ENCODE assay signal across 8 cellular contexts in the genomic region with DNA sequence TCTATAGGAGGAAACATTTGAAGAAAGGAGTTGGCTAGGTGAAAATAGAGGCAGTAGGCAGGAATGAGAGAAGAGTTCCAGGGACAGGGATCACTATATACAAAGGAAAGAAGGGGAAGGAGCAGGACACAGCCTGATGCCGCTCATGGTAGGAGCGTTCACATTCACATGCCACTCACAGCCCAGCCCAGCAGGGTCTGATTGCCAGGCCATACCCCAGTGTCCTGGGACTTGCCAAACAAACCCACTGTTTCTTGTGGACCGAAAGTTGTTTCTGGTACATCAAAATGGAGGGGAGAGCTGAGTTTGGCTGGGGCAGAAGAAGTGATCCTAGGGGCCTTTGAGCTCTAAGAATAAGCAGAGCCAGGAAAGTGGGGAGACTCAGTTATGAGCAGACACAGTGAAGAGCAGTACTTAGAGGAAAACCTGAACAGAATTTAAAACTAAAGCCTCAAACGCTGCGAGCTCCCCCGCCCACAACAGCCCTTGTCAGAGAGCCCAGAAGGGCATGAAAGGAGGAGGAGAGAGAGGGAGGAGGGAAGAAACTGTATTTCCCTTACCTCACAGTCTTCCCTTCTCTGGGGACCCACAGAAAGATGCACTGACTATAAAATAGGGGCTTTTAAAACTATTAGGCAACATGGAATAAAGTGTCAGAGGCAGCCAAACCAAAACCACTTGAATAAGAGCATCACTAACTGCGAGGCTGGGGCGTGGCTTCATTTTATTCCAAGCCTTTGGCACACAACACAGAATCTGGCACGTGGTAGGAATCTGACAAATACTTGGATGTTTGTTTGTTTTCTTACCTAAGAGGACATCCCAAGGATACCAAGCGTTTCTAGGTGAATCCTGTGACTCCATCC.
A peak's percentile ranks its signal among the peaks of the same experiment; 100 is the strongest.
DNase-seq lines count a peak whose midpoint lies in the region; ATAC-seq and TF ChIP-seq lines count a peak whose summit lies in the region.

No MANE protein-coding gene starts in this region.

- H3K36me3 ChIP-seq in SJCRH30: no peaks in the 10 kb centered on the region
- no peaks in the 10 kb centered on the region for H3K36me3 ChIP-seq in CD4-positive, alpha-beta memory T cell (ENCODE audit: insufficient read depth, low read length)
- H3K36me3 ChIP-seq in naive thymus-derived CD4-positive, alpha-beta T cell (ENCODE audit: control insufficient read depth in 2 of 3, insufficient read depth in 3 of 3, low read length in 3 of 3): no peaks in the 10 kb centered on the region

- H3K27ac ChIP-seq in SJCRH30 (peak overlapping the region; percentile 45), foreskin keratinocyte (no peak overlapping the region)
- H3K27ac ChIP-seq in CD4-positive, alpha-beta memory T cell (ENCODE audit: low read depth, low read length): no peak overlapping the region
- H3K27ac ChIP-seq in naive thymus-derived CD4-positive, alpha-beta T cell (ENCODE audit: low read depth, low read length): no peak overlapping the region

- peaks cover 0 to 3% (median 0%) of the 10 kb centered on the region in 4 donors for H3K4me1 Mint-ChIP-seq in CD4-positive, alpha-beta memory T cell
- no peaks in the 10 kb centered on the region for H3K4me1 Mint-ChIP-seq in naive thymus-derived CD4-positive, alpha-beta T cell

- H3K36me3 Mint-ChIP-seq in CD4-positive, alpha-beta memory T cell: no peaks in the 10 kb centered on the region
- no peaks in the 10 kb centered on the region for H3K36me3 Mint-ChIP-seq in naive thymus-derived CD4-positive, alpha-beta T cell

- peaks cover 0 to 2% (median 0%) of the 10 kb centered on the region in 8 donors for H3K9me3 Mint-ChIP-seq in CD4-positive, alpha-beta memory T cell
- H3K9me3 Mint-ChIP-seq in naive thymus-derived CD4-positive, alpha-beta T cell: peaks cover 0 to 11% (median 0%) of the 10 kb centered on the region in 11 donors

- no peaks in the 10 kb centered on the region for H3K27me3 ChIP-seq in SJCRH30
- H3K27me3 ChIP-seq in foreskin keratinocyte: no peaks in the 10 kb centered on the region
- no peaks in the 10 kb centered on the region for H3K27me3 ChIP-seq in CD4-positive, alpha-beta memory T cell (ENCODE audit: insufficient read depth, low read length)
- H3K27me3 ChIP-seq in naive thymus-derived CD4-positive, alpha-beta T cell (ENCODE audit: control insufficient read depth in 2 of 2, insufficient read depth in 2 of 2, low read length in 2 of 2): no peaks in the 10 kb centered on the region

- DNase-seq in H4 (ENCODE audit: low spot score) (peak; percentile 85), SJCRH30 (peak; percentile 26 to 53), foreskin keratinocyte (peak; percentile 75 to 78), sciatic nerve (ENCODE audit: low spot score) (peak; percentile 83)
- DNase-seq in CD4-positive, alpha-beta memory T cell: no peak
- no peak for DNase-seq in naive thymus-derived CD4-positive, alpha-beta T cell

- TF ChIP-seq CTCF in foreskin keratinocyte (conservative IDR thresholded peaks at IDR 0.05): no peak

- H3K4me3 Mint-ChIP-seq in CD4-positive, alpha-beta memory T cell: no peak overlapping the region
- H3K4me3 Mint-ChIP-seq in naive thymus-derived CD4-positive, alpha-beta T cell: no peak overlapping the region

- peak overlapping the region; percentile 11; the same call in 1 of the 2 replicates for H3K4me3 ChIP-seq in SJCRH30
- H3K4me3 ChIP-seq in CD4-positive, alpha-beta memory T cell (ENCODE audit: low read length in 2 of 2): no peak overlapping the region
- no peak overlapping the region for H3K4me3 ChIP-seq in naive thymus-derived CD4-positive, alpha-beta T cell (ENCODE audit: low read length)

- H3K4me1 ChIP-seq in SJCRH30 (peaks cover 61% of the 10 kb centered on the region), foreskin keratinocyte (peaks cover 50% of the 10 kb centered on the region)
- no peaks in the 10 kb centered on the region for H3K4me1 ChIP-seq in CD4-positive, alpha-beta memory T cell (ENCODE audit: insufficient read depth, low read length)
- no peaks in the 10 kb centered on the region for H3K4me1 ChIP-seq in naive thymus-derived CD4-positive, alpha-beta T cell (ENCODE audit: control insufficient read depth in 2 of 2, insufficient read depth in 2 of 2, low read length in 2 of 2)

- POLR2A ChIA-PET in CD4-positive, alpha-beta memory T cell (lab: Charles Lee; ENCODE audit: partially characterized antibody): no interaction called here
- POLR2A ChIA-PET in naive thymus-derived CD4-positive, alpha-beta T cell (lab: Charles Lee): no interaction called here

- intact Hi-C loops in sciatic nerve (cut with DNase I): no loop called here
- intact Hi-C loops in CD4-positive, alpha-beta memory T cell (cut with micrococcal nuclease): no loop called here
- intact Hi-C loops in naive thymus-derived CD4-positive, alpha-beta T cell (cut with micrococcal nuclease): no loop called here

- CTCF ChIA-PET in CD4-positive, alpha-beta memory T cell (lab: Charles Lee; ENCODE audit: partially characterized antibody): interaction anchor here (1.7 kb wide), 1 partner anchor 10 kb away, joined by 4 read pairs; no protein-coding TSS in a partner anchor
- CTCF ChIA-PET in naive thymus-derived CD4-positive, alpha-beta T cell (lab: Charles Lee): no interaction called here

- peaks cover 0 to 7% of the 10 kb centered on the region in 2 donors for H3K27me3 Mint-ChIP-seq in CD4-positive, alpha-beta memory T cell
- peaks cover 6 to 36% (median 13%) of the 10 kb centered on the region in 5 donors for H3K27me3 Mint-ChIP-seq in naive thymus-derived CD4-positive, alpha-beta T cell

- H3K9me3 ChIP-seq in SJCRH30 (replicated peaks): no peaks in the 10 kb centered on the region
- no peaks in the 10 kb centered on the region for H3K9me3 ChIP-seq in CD4-positive, alpha-beta memory T cell (ENCODE audit: control insufficient read depth in 1 of 2, low read length in 2 of 2)
- no peaks in the 10 kb centered on the region for H3K9me3 ChIP-seq in naive thymus-derived CD4-positive, alpha-beta T cell (ENCODE audit: control insufficient read depth in 2 of 3, low read length in 3 of 3)

- ATAC-seq in foreskin keratinocyte: peak; percentile 80
- peak; percentile 96 for ATAC-seq in sciatic nerve
- no peak for ATAC-seq in esophagus mucosa
- no peak for ATAC-seq in naive thymus-derived CD4-positive, alpha-beta T cell
- ATAC-seq in HG03442 (IDR thresholded peaks at IDR 0.05; ENCODE audit: unreplicated experiment): no peak

- H3K27ac Mint-ChIP-seq in CD4-positive, alpha-beta memory T cell: no peak overlapping the region
- no peak overlapping the region for H3K27ac Mint-ChIP-seq in naive thymus-derived CD4-positive, alpha-beta T cell

Comparison
In these comparisons a context has a peak if more than half of its experiments do, and no peak if none do; other contexts are left out.
1. DNase-seq: peak in H4 (single experiment), SJCRH30 (2 of 2), foreskin keratinocyte (2 of 2) and sciatic nerve (single experiment); none in CD4-positive, alpha-beta memory T cell (0 of 5) and naive thymus-derived CD4-positive, alpha-beta T cell (0 of 9).
2. ATAC-seq: peak in foreskin keratinocyte (single experiment) and sciatic nerve (single experiment); none in esophagus mucosa (single experiment), naive thymus-derived CD4-positive, alpha-beta T cell (single experiment) and HG03442 (single experiment).